ENCODE assay signal across 1 cellular context in genomic region chr3:2354702-2355101, GRCh38.
TF ChIP-seq lines count a peak whose summit lies in the region.

No MANE protein-coding gene starts in this region.

TF ChIP-seq in WTC11, 78 proteins besides CTCF, POLR2A, EP300 and RAD21 (continued from another document):
- TF ChIP-seq ZNF425 (CRISPR knock-in tag; conservative IDR thresholded peaks at IDR 0.05) (no peak), ERG (CRISPR knock-in tag; IDR thresholded peaks at IDR 0.05) (no peak), ZSCAN18 (CRISPR knock-in tag; IDR thresholded peaks at IDR 0.05) (no peak), NFYB (CRISPR knock-in tag; conservative IDR thresholded peaks at IDR 0.05; ENCODE audit: low read depth) (no peak), ZNF219 (CRISPR knock-in tag; IDR thresholded peaks at IDR 0.05; ENCODE audit: borderline replicate concordance) (no peak), ZNF232 (CRISPR knock-in tag; IDR thresholded peaks at IDR 0.05) (no peak), FOXP4 (CRISPR knock-in tag; IDR thresholded peaks at IDR 0.05) (no peak)
TF ChIP-seq in WTC11: peak in this region for 0.
